18 cellular contexts compared by ENCODE assay signal in genomic region chr3:187624588-187624987, GRCh38. TPM values are rescaled to one million over a fixed set of nuclear protein-coding genes. Genes with fewer than 3 reads are reported as not detected.
DNase-seq lines count a peak whose midpoint lies in the region; ATAC-seq and TF ChIP-seq lines count a peak whose summit lies in the region.
"Had no signal": no experiment of that assay in that cellular context is flagged by ENCODE, and none has a peak within 500 bp of the region (broad histone marks: within the 10 kb centered on the region; RNA-seq: fewer than 3 reads in every experiment).

No MANE protein-coding gene starts in this region.

- TF ChIP-seq CTCF in upper lobe of right lung (IDR thresholded peaks at IDR 0.05), result no peak

- DNase-seq in EL, result peak; percentile 3
- DNase-seq in NCI-H226, result peak; percentile 28
- peak; percentile 68 for DNase-seq in islet precursor cell
- no peak for DNase-seq in upper lobe of right lung
- no peak for DNase-seq in NCI-H1436 (lab: John Stamatoyannopoulos, UW)
- no peak for DNase-seq in HEK293T (ENCODE audit: extremely low spot score)
- DNase-seq: AML-193, GDM1, GOT3, KG1, NCI-H187 treated with DMSO at 0.1 percent for 48 hours, NCI-H524 treated with DMSO at 0.1 percent for 48 hours, PC-3 had no signal

- intact Hi-C loops in upper lobe of right lung (cut with DNase I), result no loop called here

- POLR2A ChIA-PET in HEK293T (lab: Yijun Ruan, JAX), result no interaction called here

- H3K36me3 ChIP-seq in upper lobe of right lung, result no peaks in the 10 kb centered on the region
- H3K36me3 ChIP-seq: SJSA1 had no signal

- peaks cover 6% of the 10 kb centered on the region for H3K27me3 ChIP-seq in upper lobe of right lung
- H3K27me3 ChIP-seq: SJSA1 had no signal

- CTCF ChIA-PET in HEK293T (lab: Yijun Ruan, JAX), result no interaction called here

- peak; percentile 62 for ATAC-seq in upper lobe of right lung
- ATAC-seq in HG03354 (IDR thresholded peaks at IDR 0.05; ENCODE audit: poor library complexity, severe bottlenecking, unreplicated experiment), result no peak
- ATAC-seq: PC-3 had no signal

- H3K9me3 ChIP-seq in upper lobe of right lung, result no peaks in the 10 kb centered on the region
- H3K9me3 ChIP-seq: SJSA1 had no signal

- no peak overlapping the region for H3K4me3 ChIP-seq in upper lobe of right lung
- H3K4me3 ChIP-seq: SJSA1 had no signal

- H3K4me1 ChIP-seq in upper lobe of right lung, result no peaks in the 10 kb centered on the region
- H3K4me1 ChIP-seq: SJSA1 had no signal

- no peak overlapping the region for H3K27ac ChIP-seq in upper lobe of right lung
- H3K27ac ChIP-seq: C4-2B, SJSA1 had no signal

TF ChIP-seq in HEK293T, 16 proteins besides CTCF, POLR2A, EP300 and RAD21:
- TF ChIP-seq LEF1 (IDR thresholded peaks at IDR 0.05; ENCODE audit: borderline replicate concordance) (no peak), SUZ12 (IDR thresholded peaks at IDR 0.05) (no peak), ZNF384 (IDR thresholded peaks at IDR 0.05) (no peak), FOXM1 (IDR thresholded peaks at IDR 0.05; ENCODE audit: borderline replicate concordance) (no peak), ARNT (IDR thresholded peaks at IDR 0.05) (no peak), PKNOX1 (IDR thresholded peaks at IDR 0.05) (no peak), BHLHE40 (IDR thresholded peaks at IDR 0.05; ENCODE audit: borderline replicate concordance) (no peak), L3MBTL2 (conservative IDR thresholded peaks at IDR 0.05) (no peak), HDGF (IDR thresholded peaks at IDR 0.05; ENCODE audit: borderline replicate concordance) (no peak), CTBP1 (IDR thresholded peaks at IDR 0.05; ENCODE audit: borderline replicate concordance) (no peak), FOXK2 (IDR thresholded peaks at IDR 0.05) (no peak), ELF4 (IDR thresholded peaks at IDR 0.05) (no peak), NFRKB (IDR thresholded peaks at IDR 0.05) (no peak), FOXA1 (IDR thresholded peaks at IDR 0.05) (no peak)
TF ChIP-seq in HEK293T: peak in this region for 0.

RNA-seq across cellular contexts. Expression of gene SST, which starts 45.6 kb away (rescaled TPM):
- not detected for total RNA-seq in upper lobe of right lung
- total RNA-seq: A673, HT-29, PC-3, SJSA1 had no signal

Comparison
In these comparisons a context has a peak if more than half of its experiments do, and no peak if none do; other contexts are left out.
1. DNase-seq: peak in EL (single experiment), NCI-H226 (single experiment) and islet precursor cell (single experiment); none in upper lobe of right lung (single experiment), NCI-H1436 (single experiment) and HEK293T (single experiment).